ENCODE assay signal across 8 cellular contexts in genomic region chr19:38209671-38210457, GRCh38. TPM values are rescaled to one million over a fixed set of nuclear protein-coding genes. Genes with fewer than 3 reads are reported as not detected.
DNase-seq lines count a peak whose midpoint lies in the region; ATAC-seq, FAIRE-seq and TF ChIP-seq lines count a peak whose summit lies in the region.

No MANE protein-coding gene starts in this region.

- FAIRE-seq in H1 (lab: Jason Lieb, UNC): no peak

- H3K18ac ChIP-seq in H1 (ENCODE audit: extremely low read depth, low read length): peak overlapping the region; percentile 90

- peaks cover 0 to 20% (median 13%) of the 10 kb centered on the region in 4 experiments; a peak in 6 of 7 replicates for H3K4me1 ChIP-seq in H1 (replicated peaks in 1 of 4; ENCODE audit: control insufficient read depth in 3 of 4, insufficient read depth in 4 of 4, low read length in 3 of 4)
- peaks cover 40% of the 10 kb centered on the region for H3K4me1 ChIP-seq in mesodermal cell (ENCODE audit: control insufficient read depth, insufficient read depth, low read length, poor library complexity, severe bottlenecking)
- H3K4me1 ChIP-seq in urinary bladder (ENCODE audit: insufficient read depth): no peaks in the 10 kb centered on the region

- 4% methylated on average over 26 of the region's 30 CpGs; no CpG with 5 or more reads in 1 of the 2 experiments for WGBS in H1 (ENCODE audit: extremely low coverage in 1 of 2, insufficient coverage in 1 of 2, insufficient read length in 1 of 2, insufficient replicate concordance in 2 of 2, low coverage in 1 of 2, low lambda C conversion rate in 2 of 2, missing lambda C conversion rate in 1 of 2), 2 experiments
- WGBS in mesodermal cell (ENCODE audit: insufficient coverage in 2 of 2), 2 experiments: 2% methylated on average over 23 to 29 of the region's 30 CpGs
- 3% methylated on average over 30 of the region's 30 CpGs for WGBS in urinary bladder

- CTCF ChIA-PET in H1 (lab: Charles Lee; ENCODE audit: partially characterized antibody): interaction anchor here (0.6 to 1.9 kb wide), 9 partner anchors 16 to 66 kb away, joined by 3 to 5 read pairs (median 3); no protein-coding TSS in a partner anchor

- H3K4ac ChIP-seq in H1 (replicated peaks; ENCODE audit: insufficient read length, low read depth, low read length): peak overlapping the region; percentile 83

- POLR2A ChIA-PET in H1 (lab: Charles Lee; ENCODE audit: partially characterized antibody): interaction anchor here (0.5 to 4.3 kb wide), 19 partner anchors 9 to 303 kb away, joined by 3 to 29 read pairs (median 3); partner anchors contain the start of genes SIPA1L3, SPINT2 and WDR87

- no peaks in the 10 kb centered on the region for H3K79me1 ChIP-seq in H1 (ENCODE audit: low read depth, low read length)

- TF ChIP-seq RAD21 in H1 (IDR thresholded peaks at IDR 0.05 in 1 of 2, conservative IDR thresholded peaks at IDR 0.05 in 1 of 2; ENCODE audit: low read depth in 2 of 2, low read length in 2 of 2): no peak; a peak in 1 of 4 replicates

- no peaks in the 10 kb centered on the region for H3K79me2 ChIP-seq in H1 (ENCODE audit: control insufficient read depth in 1 of 2, insufficient read depth in 2 of 2, low read length in 2 of 2)

- H3K23ac ChIP-seq in H1 (ENCODE audit: insufficient read length): no peak overlapping the region

- peak overlapping the region; percentile 43 for H4K8ac ChIP-seq in H1 (ENCODE audit: extremely low read depth, insufficient read depth, low read length)

- H3K27ac ChIP-seq in H1 (ENCODE audit: low read depth, low read length) (peak overlapping the region; percentile 28), mesodermal cell (ENCODE audit: low read depth, low read length, severe bottlenecking) (peak overlapping the region; percentile 36), urinary bladder (ENCODE audit: low read depth) (peak overlapping the region; percentile 50)

- DNase-seq in NCI-H524 (lab: John Stamatoyannopoulos, UW) (peak; percentile 36 to 70), NCI-H524 treated with DMSO at 0.1 percent for 48 hours (lab: John Stamatoyannopoulos, UW) (no peak), H1 (ENCODE audit: low read depth in 1 of 2, low spot score in 2 of 2) (peak in 1 of 2 experiments; percentile 77), cortex of kidney (lab: John Stamatoyannopoulos, UW) (no peak)
- no peak for DNase-seq in activated CD4-positive, alpha-beta T cell treated with anti-CD3 and anti-CD28 coated beads for 4 hours

- no peak for TF ChIP-seq EP300 in H1 (IDR thresholded peaks at IDR 0.05; ENCODE audit: borderline replicate concordance in 1 of 2, low read depth in 2 of 2, low read length in 2 of 2)

- H2AK5ac ChIP-seq in H1 (ENCODE audit: low read depth, low read length): 0 out of 2 replicates have a peak overlapping the region, but pooled peaks have one; percentile 39

- peak overlapping the region; percentile 97 to 100 for H3K4me2 ChIP-seq in H1 (ENCODE audit: insufficient read depth in 1 of 2, low read depth in 2 of 2, low read length in 2 of 2)

- H4K5ac ChIP-seq in H1 (ENCODE audit: insufficient read length, low read depth, low read length): peak overlapping the region; percentile 81

- H3K23me2 ChIP-seq in H1 (ENCODE audit: low read depth, low read length): peaks cover 19% of the 10 kb centered on the region

- H3K36me3 ChIP-seq in H1 (ENCODE audit: control insufficient read depth in 2 of 4, insufficient read depth in 4 of 4, low read length in 3 of 4) (peaks cover 0 to under 1% (median 0%) of the 10 kb centered on the region in 4 experiments; a peak in 1 of 8 replicates), mesodermal cell (ENCODE audit: control insufficient read depth, insufficient read depth, low read length) (peaks cover 3% of the 10 kb centered on the region), urinary bladder (ENCODE audit: insufficient read depth) (no peaks in the 10 kb centered on the region)

- H4K91ac ChIP-seq in H1 (replicated peaks; ENCODE audit: insufficient read length, low read length): peak overlapping the region; percentile 80

- TF ChIP-seq POLR2A in H1 (IDR thresholded peaks at IDR 0.05; ENCODE audit: control extremely low read depth in 1 of 2, low read depth in 2 of 2, low read length in 2 of 2): peak in 1 of 2 experiments; percentile 10; a peak in 1 of 3 replicates

- no peaks in the 10 kb centered on the region for H3K27me3 ChIP-seq in H1 (replicated peaks in 1 of 4; ENCODE audit: control insufficient read depth in 3 of 4, extremely low read depth in 1 of 4, insufficient read depth in 3 of 4, low read length in 3 of 4)

- H3K56ac ChIP-seq in H1 (replicated peaks; ENCODE audit: insufficient read length, low read depth, low read length): peak overlapping the region; percentile 42

- no peak for TF ChIP-seq CTCF in H1 (IDR thresholded peaks at IDR 0.05; ENCODE audit: control extremely low read depth in 1 of 3, insufficient read depth in 1 of 3, low read depth in 1 of 3, low read length in 3 of 3)

- peak overlapping the region in 3 of 4 experiments; percentile 1 to 60 (median 48); a peak in 5 of 7 replicates for H3K9ac ChIP-seq in H1 (replicated peaks in 1 of 4; ENCODE audit: extremely low read depth in 1 of 4, low read depth in 3 of 4, low read length in 3 of 4)

- H4K20me1 ChIP-seq in H1 (replicated peaks in 1 of 2; ENCODE audit: control insufficient read depth in 1 of 2, insufficient read depth in 2 of 2, low read length in 2 of 2): peaks cover 0 to 1% of the 10 kb centered on the region in 2 experiments

- peak overlapping the region; percentile 99 for H2BK15ac ChIP-seq in H1 (ENCODE audit: low read length)

- H2BK20ac ChIP-seq in H1 (ENCODE audit: low read length): peak overlapping the region; percentile 61; the same call in 1 of the 2 replicates

- H2BK5ac ChIP-seq in H1 (ENCODE audit: low read depth, low read length): peak overlapping the region; percentile 77

- no peak overlapping the region for H3K14ac ChIP-seq in H1 (ENCODE audit: insufficient read length)

- no peaks in the 10 kb centered on the region for H3K9me3 ChIP-seq in H1 (ENCODE audit: insufficient read depth in 2 of 2, low read depth in 1 of 2, low read length in 1 of 2)
- H3K9me3 ChIP-seq in mesodermal cell (ENCODE audit: control insufficient read depth, low read length): no peaks in the 10 kb centered on the region

- ATAC-seq in GM18861 (IDR thresholded peaks at IDR 0.05; ENCODE audit: unreplicated experiment): no peak

- H2BK120ac ChIP-seq in H1 (replicated peaks; ENCODE audit: low read depth, low read length): no peak overlapping the region

- no peak overlapping the region for H2AFZ ChIP-seq in H1 (ENCODE audit: low read length)

- H3K4me3 ChIP-seq in H1 (ENCODE audit: extremely low read depth in 1 of 4, insufficient read depth in 2 of 4, low read depth in 3 of 4, low read length in 4 of 4) (peak overlapping the region; percentile 41 to 63 (median 56)), mesodermal cell (ENCODE audit: extremely low read depth, insufficient read depth, low read length, poor library complexity, severe bottlenecking) (peak overlapping the region; percentile 14), urinary bladder (ENCODE audit: low read depth, low read length) (no peak overlapping the region)

- peak overlapping the region; percentile 96 for H2BK12ac ChIP-seq in H1 (ENCODE audit: low read depth, low read length)

TF ChIP-seq in H1, 55 proteins besides CTCF, POLR2A, EP300 and RAD21 (continues in another document):
- peak; percentile 32; the same call in 1 of the 2 replicates for TF ChIP-seq MAX (IDR thresholded peaks at IDR 0.05)
- TF ChIP-seq HDAC6 (IDR thresholded peaks at IDR 0.05; ENCODE audit: low read depth, low read length): no peak

RNA-seq across cellular contexts. Expression of gene DPF1, which starts 14.2 kb away (rescaled TPM):
- 15.2 and 15.6 TPM in 2 replicates for total RNA-seq in H1 (2021; fragmentation: NEBNext Ultra II Directional; extraction: Animal tissue kit (Norgen Biotek cat#: 25700))
- polyA plus RNA-seq in H1 (2011; rRNA removed): 12.9 and 20.9 TPM in 2 replicates
- 12.4 TPM for polyA plus RNA-seq in H1 (2011; cell fraction: cytosol; rRNA removed)
- polyA plus RNA-seq in H1 (2011; cell fraction: nucleus; rRNA removed): 20.0 TPM
- polyA plus RNA-seq in H1 (2012, experiment 1 of 2): 5.4 to 11.2 TPM (median 10.0 TPM) in 4 replicates
- polyA plus RNA-seq in H1 (2012, experiment 2 of 2): 7.2 TPM
- 5.0 TPM for polyA plus RNA-seq in H1 (2013, experiment 1 of 2)
- polyA plus RNA-seq in H1 (2013, experiment 2 of 2): 5.9 TPM
- polyA minus RNA-seq in H1 (2011; rRNA and poly(A)+ RNA removed): 3.9 and 5.9 TPM in 2 replicates
- polyA minus RNA-seq in H1 (2011; cell fraction: cytosol; rRNA and poly(A)+ RNA removed): 7.3 TPM
- 5.0 TPM for polyA minus RNA-seq in H1 (2011; cell fraction: nucleus; rRNA and poly(A)+ RNA removed)
- 4.5 TPM for polyA plus RNA-seq in mesodermal cell (2013, experiment 1 of 2)
- polyA plus RNA-seq in mesodermal cell (2013, experiment 2 of 2): 2.6 TPM
- total RNA-seq in urinary bladder: 1.1 TPM
- 0.24 TPM for polyA plus RNA-seq in urinary bladder

RNA-seq across cellular contexts. Expression of gene PPP1R14A, which starts 46.3 kb away (rescaled TPM):
- 21.8 and 26.3 TPM in 2 replicates for total RNA-seq in H1 (2021; fragmentation: NEBNext Ultra II Directional; extraction: Animal tissue kit (Norgen Biotek cat#: 25700))
- polyA plus RNA-seq in H1 (2011; rRNA removed): 13.6 and 20.7 TPM in 2 replicates
- polyA plus RNA-seq in H1 (2011; cell fraction: cytosol; rRNA removed): 22.7 TPM
- polyA plus RNA-seq in H1 (2011; cell fraction: nucleus; rRNA removed): 12.6 TPM
- polyA plus RNA-seq in H1 (2012, experiment 1 of 2): 8.5 to 22.2 TPM (median 17.5 TPM) in 4 replicates
- polyA plus RNA-seq in H1 (2012, experiment 2 of 2): 11.4 TPM
- 26.7 TPM for polyA plus RNA-seq in H1 (2013, experiment 1 of 2)
- polyA plus RNA-seq in H1 (2013, experiment 2 of 2): 25.6 TPM
- 0.27 and 0.82 TPM in 2 replicates for polyA minus RNA-seq in H1 (2011; rRNA and poly(A)+ RNA removed)
- polyA minus RNA-seq in H1 (2011; cell fraction: cytosol; rRNA and poly(A)+ RNA removed): 8.8 TPM
- polyA minus RNA-seq in H1 (2011; cell fraction: nucleus; rRNA and poly(A)+ RNA removed): 5.5 TPM
- polyA plus RNA-seq in mesodermal cell (2013, experiment 1 of 2): 17.3 TPM
- 16.8 TPM for polyA plus RNA-seq in mesodermal cell (2013, experiment 2 of 2)
- 5.9 TPM for total RNA-seq in urinary bladder
- polyA plus RNA-seq in urinary bladder: 468 TPM

RNA-seq across cellular contexts. Expression of gene SPINT2, which starts 54.5 kb away (rescaled TPM):
- 296 and 303 TPM in 2 replicates for total RNA-seq in H1 (2021; fragmentation: NEBNext Ultra II Directional; extraction: Animal tissue kit (Norgen Biotek cat#: 25700))
- polyA plus RNA-seq in H1 (2011; rRNA removed) (294 and 376 TPM in 2 replicates), urinary bladder (125 TPM)
- polyA plus RNA-seq in H1 (2011; cell fraction: cytosol; rRNA removed): 293 TPM
- polyA plus RNA-seq in H1 (2011; cell fraction: nucleus; rRNA removed): 296 TPM
- 239 to 303 TPM (median 281 TPM) in 4 replicates for polyA plus RNA-seq in H1 (2012, experiment 1 of 2)
- 299 TPM for polyA plus RNA-seq in H1 (2012, experiment 2 of 2)
- polyA plus RNA-seq in H1 (2013, experiment 1 of 2): 265 TPM
- 292 TPM for polyA plus RNA-seq in H1 (2013, experiment 2 of 2)
- 139 and 147 TPM in 2 replicates for polyA minus RNA-seq in H1 (2011; rRNA and poly(A)+ RNA removed)
- polyA minus RNA-seq in H1 (2011; cell fraction: cytosol; rRNA and poly(A)+ RNA removed): 139 TPM
- polyA minus RNA-seq in H1 (2011; cell fraction: nucleus; rRNA and poly(A)+ RNA removed): 76.6 TPM
- 61.6 TPM for polyA plus RNA-seq in mesodermal cell (2013, experiment 1 of 2)
- polyA plus RNA-seq in mesodermal cell (2013, experiment 2 of 2): 52.0 TPM
- total RNA-seq in urinary bladder: 52.0 TPM

Comparison
In these comparisons a context has a peak if more than half of its experiments do, and no peak if none do; other contexts are left out.
1. DNase-seq: peak in NCI-H524 (2 of 2); none in NCI-H524 treated with DMSO at 0.1 percent for 48 hours (single experiment), activated CD4-positive, alpha-beta T cell treated with anti-CD3 and anti-CD28 coated beads for 4 hours (0 of 2) and cortex of kidney (single experiment).
2. Peak in every context shown above with its lines, with median percentiles within 50 percentile points of each other: H3K27ac ChIP-seq.